Comparison of ENCODE assay signal across 17 cellular contexts in genomic region chr7:38191791-38192190, GRCh38.
"Had no signal": no experiment of that assay in that cellular context is flagged by ENCODE, and none has a peak within 500 bp of the region (broad histone marks: within the 10 kb centered on the region; RNA-seq: fewer than 3 reads in every experiment).

No MANE protein-coding gene starts in this region.

- H3K27me3 Mint-ChIP-seq: activated T-helper 17 cell treated with anti-CD3 and anti-CD28 coated beads, Interleukin-2, amount 50 U/mL, for 72 hours; memory B cell had no signal

- ATAC-seq: activated CD4-positive, CD25-positive, alpha-beta regulatory T cell treated with anti-CD3 and anti-CD28 coated beads, Interleukin-2, amount 50 U/mL, for 24 hours; activated T-helper 17 cell treated with anti-CD3 and anti-CD28 coated beads, Interleukin-2, amount 50 U/mL, for 72 hours; gastrocnemius medialis; heart left ventricle; psoas muscle; right cardiac atrium had no signal

- H3K9me3 Mint-ChIP-seq: activated T-helper 17 cell treated with anti-CD3 and anti-CD28 coated beads, Interleukin-2, amount 50 U/mL, for 72 hours had no signal

- H3K4me3 Mint-ChIP-seq: activated T-helper 17 cell treated with anti-CD3 and anti-CD28 coated beads, Interleukin-2, amount 50 U/mL, for 72 hours; memory B cell had no signal

- FAIRE-seq: urothelium cell line had no signal

- H3K27ac Mint-ChIP-seq: activated T-helper 17 cell treated with anti-CD3 and anti-CD28 coated beads, Interleukin-2, amount 50 U/mL, for 72 hours; memory B cell had no signal

- DNase-seq: activated CD4-positive, alpha-beta T cell treated with anti-CD3 and anti-CD28 coated beads, Interleukin-2, amount 50 U/mL, for 4 hours; activated naive CD4-positive, alpha-beta T cell treated with Interleukin-2 at 50 U/mL for 16 hours; activated T-cell treated with anti-CD3 and anti-CD28 coated beads for 4 hours; gastrocnemius medialis; heart left ventricle; kidney glomerular epithelial cell; left ventricle myocardium inferior; ovary; psoas muscle; right cardiac atrium; stimulated activated CD4-positive, alpha-beta T cell treated with anti-CD3 and anti-CD28 coated beads, Interleukin-2, amount 100 ng/mL, for 24 hours; stimulated activated naive CD4-positive, alpha-beta T cell treated with Interleukin-2 at 50 U/mL for 16 hours; tibial artery had no signal
